In the genomic region with DNA sequence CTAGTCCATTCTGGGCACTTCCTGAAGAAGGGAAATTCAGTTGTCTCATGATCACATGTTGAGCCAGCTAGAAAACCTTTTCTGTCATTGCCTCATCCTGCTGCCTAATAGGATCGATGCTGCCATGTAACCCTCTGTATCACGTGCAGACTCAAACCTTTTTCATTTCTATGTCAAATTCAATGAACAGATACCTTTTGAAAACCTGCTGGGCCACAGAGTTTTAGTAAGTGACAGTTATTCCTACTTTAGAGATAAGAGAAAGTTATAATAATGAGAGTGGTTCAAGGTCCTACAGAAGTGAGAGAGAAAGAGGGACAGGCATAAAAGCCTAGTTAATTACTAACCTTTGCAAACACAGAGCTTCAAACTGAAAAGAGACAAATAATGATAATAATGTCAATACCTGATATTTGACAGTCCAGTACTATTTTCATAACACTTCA, we compare ENCODE assay signal across 2 cellular contexts.
TF ChIP-seq lines count a peak whose summit lies in the region.

No MANE protein-coding gene starts in this region.

TF ChIP-seq in A549, 52 proteins besides CTCF, POLR2A, EP300 and RAD21 (continued from another document):
- TF ChIP-seq, protein P1, sequence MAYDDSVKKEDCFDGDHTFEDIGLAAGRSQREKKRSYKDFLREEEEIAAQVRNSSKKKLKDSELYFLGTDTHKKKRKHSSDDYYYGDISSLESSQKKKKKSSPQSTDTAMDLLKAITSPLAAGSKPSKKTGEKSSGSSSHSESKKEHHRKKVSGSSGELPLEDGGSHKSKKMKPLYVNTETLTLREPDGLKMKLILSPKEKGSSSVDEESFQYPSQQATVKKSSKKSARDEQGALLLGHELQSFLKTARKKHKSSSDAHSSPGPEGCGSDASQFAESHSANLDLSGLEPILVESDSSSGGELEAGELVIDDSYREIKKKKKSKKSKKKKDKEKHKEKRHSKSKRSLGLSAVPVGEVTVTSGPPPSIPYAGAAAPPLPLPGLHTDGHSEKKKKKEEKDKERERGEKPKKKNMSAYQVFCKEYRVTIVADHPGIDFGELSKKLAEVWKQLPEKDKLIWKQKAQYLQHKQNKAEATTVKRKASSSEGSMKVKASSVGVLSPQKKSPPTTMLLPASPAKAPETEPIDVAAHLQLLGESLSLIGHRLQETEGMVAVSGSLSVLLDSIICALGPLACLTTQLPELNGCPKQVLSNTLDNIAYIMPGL (CRISPR knock-in tag; IDR thresholded peaks at IDR 0.05; ENCODE audit: borderline replicate concordance) = no peak
- TF ChIP-seq KDM5A (IDR thresholded peaks at IDR 0.05) (no peak), JUN (IDR thresholded peaks at IDR 0.05) (no peak), PHF8 (IDR thresholded peaks at IDR 0.05; ENCODE audit: borderline replicate concordance, low read depth) (no peak), HOXB13 (CRISPR knock-in tag; IDR thresholded peaks at IDR 0.05; ENCODE audit: low read depth) (no peak), ZSCAN20 (CRISPR knock-in tag; IDR thresholded peaks at IDR 0.05) (no peak), TFCP2L1 (CRISPR knock-in tag; IDR thresholded peaks at IDR 0.05) (no peak), EHMT2 (IDR thresholded peaks at IDR 0.05; ENCODE audit: low read depth) (no peak), HEYL (CRISPR knock-in tag; IDR thresholded peaks at IDR 0.05) (no peak), CHD4 (IDR thresholded peaks at IDR 0.05; ENCODE audit: borderline replicate concordance) (no peak), FOSB (CRISPR knock-in tag; IDR thresholded peaks at IDR 0.05) (no peak), ZC3H11A (IDR thresholded peaks at IDR 0.05) (no peak), RCOR1 (IDR thresholded peaks at IDR 0.05; ENCODE audit: low read depth, low read length) (no peak)
- TF ChIP-seq, protein P2, sequence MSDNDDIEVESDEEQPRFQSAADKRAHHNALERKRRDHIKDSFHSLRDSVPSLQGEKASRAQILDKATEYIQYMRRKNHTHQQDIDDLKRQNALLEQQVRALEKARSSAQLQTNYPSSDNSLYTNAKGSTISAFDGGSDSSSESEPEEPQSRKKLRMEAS (IDR thresholded peaks at IDR 0.05) = no peak
- TF ChIP-seq, protein P3, sequence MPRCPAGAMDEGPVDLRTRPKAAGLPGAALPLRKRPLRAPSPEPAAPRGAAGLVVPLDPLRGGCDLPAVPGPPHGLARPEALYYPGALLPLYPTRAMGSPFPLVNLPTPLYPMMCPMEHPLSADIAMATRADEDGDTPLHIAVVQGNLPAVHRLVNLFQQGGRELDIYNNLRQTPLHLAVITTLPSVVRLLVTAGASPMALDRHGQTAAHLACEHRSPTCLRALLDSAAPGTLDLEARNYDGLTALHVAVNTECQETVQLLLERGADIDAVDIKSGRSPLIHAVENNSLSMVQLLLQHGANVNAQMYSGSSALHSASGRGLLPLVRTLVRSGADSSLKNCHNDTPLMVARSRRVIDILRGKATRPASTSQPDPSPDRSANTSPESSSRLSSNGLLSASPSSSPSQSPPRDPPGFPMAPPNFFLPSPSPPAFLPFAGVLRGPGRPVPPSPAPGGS (IDR thresholded peaks at IDR 0.05) = no peak
- TF ChIP-seq, protein P4, sequence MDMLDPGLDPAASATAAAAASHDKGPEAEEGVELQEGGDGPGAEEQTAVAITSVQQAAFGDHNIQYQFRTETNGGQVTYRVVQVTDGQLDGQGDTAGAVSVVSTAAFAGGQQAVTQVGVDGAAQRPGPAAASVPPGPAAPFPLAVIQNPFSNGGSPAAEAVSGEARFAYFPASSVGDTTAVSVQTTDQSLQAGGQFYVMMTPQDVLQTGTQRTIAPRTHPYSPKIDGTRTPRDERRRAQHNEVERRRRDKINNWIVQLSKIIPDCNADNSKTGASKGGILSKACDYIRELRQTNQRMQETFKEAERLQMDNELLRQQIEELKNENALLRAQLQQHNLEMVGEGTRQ (IDR thresholded peaks at IDR 0.05) = no peak
- TF ChIP-seq, protein P5, sequence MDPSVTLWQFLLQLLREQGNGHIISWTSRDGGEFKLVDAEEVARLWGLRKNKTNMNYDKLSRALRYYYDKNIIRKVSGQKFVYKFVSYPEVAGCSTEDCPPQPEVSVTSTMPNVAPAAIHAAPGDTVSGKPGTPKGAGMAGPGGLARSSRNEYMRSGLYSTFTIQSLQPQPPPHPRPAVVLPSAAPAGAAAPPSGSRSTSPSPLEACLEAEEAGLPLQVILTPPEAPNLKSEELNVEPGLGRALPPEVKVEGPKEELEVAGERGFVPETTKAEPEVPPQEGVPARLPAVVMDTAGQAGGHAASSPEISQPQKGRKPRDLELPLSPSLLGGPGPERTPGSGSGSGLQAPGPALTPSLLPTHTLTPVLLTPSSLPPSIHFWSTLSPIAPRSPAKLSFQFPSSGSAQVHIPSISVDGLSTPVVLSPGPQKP (IDR thresholded peaks at IDR 0.05; ENCODE audit: low read depth, low read length) = no peak
- TF ChIP-seq, protein P6, sequence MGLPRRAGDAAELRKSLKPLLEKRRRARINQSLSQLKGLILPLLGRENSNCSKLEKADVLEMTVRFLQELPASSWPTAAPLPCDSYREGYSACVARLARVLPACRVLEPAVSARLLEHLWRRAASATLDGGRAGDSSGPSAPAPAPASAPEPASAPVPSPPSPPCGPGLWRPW (IDR thresholded peaks at IDR 0.05) = no peak
TF ChIP-seq in A549: peak in this region for 0.

TF ChIP-seq in WTC11, 78 proteins besides CTCF, POLR2A, EP300 and RAD21 (continued from another document):
- TF ChIP-seq, protein P7, sequence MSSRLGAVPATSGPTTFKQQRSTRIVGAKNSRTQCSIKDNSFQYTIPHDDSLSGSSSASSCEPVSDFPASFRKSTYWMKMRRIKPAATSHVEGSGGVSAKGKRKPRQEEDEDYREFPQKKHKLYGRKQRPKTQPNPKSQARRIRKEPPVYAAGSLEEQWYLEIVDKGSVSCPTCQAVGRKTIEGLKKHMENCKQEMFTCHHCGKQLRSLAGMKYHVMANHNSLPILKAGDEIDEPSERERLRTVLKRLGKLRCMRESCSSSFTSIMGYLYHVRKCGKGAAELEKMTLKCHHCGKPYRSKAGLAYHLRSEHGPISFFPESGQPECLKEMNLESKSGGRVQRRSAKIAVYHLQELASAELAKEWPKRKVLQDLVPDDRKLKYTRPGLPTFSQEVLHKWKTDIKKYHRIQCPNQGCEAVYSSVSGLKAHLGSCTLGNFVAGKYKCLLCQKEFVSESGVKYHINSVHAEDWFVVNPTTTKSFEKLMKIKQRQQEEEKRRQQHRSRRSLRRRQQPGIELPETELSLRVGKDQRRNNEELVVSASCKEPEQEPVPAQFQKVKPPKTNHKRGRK (CRISPR knock-in tag; IDR thresholded peaks at IDR 0.05; ENCODE audit: borderline replicate concordance) = no peak
- TF ChIP-seq GABPB1 (CRISPR knock-in tag; IDR thresholded peaks at IDR 0.05) (peak; percentile 71), EMX1 (CRISPR knock-in tag; IDR thresholded peaks at IDR 0.05) (no peak)
